In genomic region chr6:138580040-138580439, GRCh38 we compare ENCODE assay signal across 8 cellular contexts.
"Had no signal": no experiment of that assay in that cellular context is flagged by ENCODE, and none has a peak within 500 bp of the region (broad histone marks: within the 10 kb centered on the region; RNA-seq: fewer than 3 reads in every experiment).

No MANE protein-coding gene starts in this region.

- FAIRE-seq: H1, H54, K562 had no signal

- H3K27ac Mint-ChIP-seq: GM23338 had no signal

- H3K4me3 Mint-ChIP-seq: GM23338, H9 had no signal

- H3K4me3 ChIP-seq: GM23338, K562 had no signal

- H3K4me2 ChIP-seq: GM23338 had no signal

- H3K27ac ChIP-seq: HL-60 had no signal

- H3K9me3 Mint-ChIP-seq: GM23338, H9 had no signal

- H2AFZ ChIP-seq: GM23338 had no signal

- DNase-seq: H9, HCEC 1CT, IMR-90 had no signal

- ATAC-seq: GM23338, K562 had no signal
